Comparison of ENCODE assay signal across 26 cellular contexts in genomic region chr6:74073896-74074295, GRCh38.
DNase-seq lines count a peak whose midpoint lies in the region; ATAC-seq, FAIRE-seq and TF ChIP-seq lines count a peak whose summit lies in the region.
"Had no signal": no experiment of that assay in that cellular context is flagged by ENCODE, and none has a peak within 500 bp of the region (broad histone marks: within the 10 kb centered on the region; RNA-seq: fewer than 3 reads in every experiment).

No MANE protein-coding gene starts in this region.

- in situ Hi-C loops in GM23248 (cut with MboI), result no loop called here

- H3K36me3 ChIP-seq in GM23248 (ENCODE audit: low read depth) (no peaks in the 10 kb centered on the region), bronchial epithelial cell (ENCODE audit: control insufficient read depth, insufficient read depth, low read length) (no peaks in the 10 kb centered on the region), mesenchymal stem cell (ENCODE audit: control insufficient read depth in 1 of 2, insufficient read depth in 2 of 2, low read depth in 1 of 2, low read length in 2 of 2) (no peaks in the 10 kb centered on the region), smooth muscle cell (ENCODE audit: low read depth) (no peaks in the 10 kb centered on the region)
- H3K36me3 ChIP-seq: sigmoid colon, upper lobe of right lung had no signal

- H3K4me2 ChIP-seq in GM23248 (ENCODE audit: unreplicated experiment) (peak overlapping the region; percentile 64), mesenchymal stem cell (ENCODE audit: low read length, poor library complexity, severe bottlenecking) (no peak overlapping the region), smooth muscle cell (no peak overlapping the region)

- H2AFZ ChIP-seq in GM23248 (peak overlapping the region; percentile 51; the same call in 1 of the 2 replicates), mesenchymal stem cell (ENCODE audit: low read depth, low read length) (no peak overlapping the region), smooth muscle cell (ENCODE audit: low read depth) (no peak overlapping the region)
- H2AFZ ChIP-seq: parathyroid adenoma had no signal

- H2BK15ac ChIP-seq in mesenchymal stem cell (ENCODE audit: low read depth, poor library complexity, severe bottlenecking), result no peak overlapping the region

- H3K4ac ChIP-seq in mesenchymal stem cell (ENCODE audit: low read depth in 1 of 2, low read length in 2 of 2), result peak overlapping the region in 1 of 2 experiments; percentile 26

- H2AK5ac ChIP-seq in mesenchymal stem cell (ENCODE audit: low read length, severe bottlenecking), result no peak overlapping the region

- peaks cover 43% of the 10 kb centered on the region for H3F3A ChIP-seq in GM23248 (ENCODE audit: insufficient read depth)
- H3F3A ChIP-seq in smooth muscle cell (ENCODE audit: low read depth), result no peaks in the 10 kb centered on the region

- FAIRE-seq in bronchial epithelial cell (lab: Jason Lieb, UNC), result no peak
- FAIRE-seq: HTR-8/SVneo had no signal

- no peaks in the 10 kb centered on the region; the same call in 1 of the 2 replicates for H3K9me2 ChIP-seq in GM23248 (ENCODE audit: insufficient read depth)

- peaks cover 24% of the 10 kb centered on the region for H3K27me3 Mint-ChIP-seq in mesothelial cell of epicardium (ENCODE audit: low read depth)
- H3K27me3 Mint-ChIP-seq: activated naive CD8-positive, alpha-beta T cell treated with anti-CD3 and anti-CD28 coated beads, Interleukin-2, amount 10 ng/mL, durations not matched to agents 7 days and 5 days; CD4-positive, alpha-beta T cell; stimulated activated naive CD8-positive, alpha-beta T cell treated with anti-CD3 and anti-CD28 coated beads, Interleukin-15, amount 100 ng/mL, for 72 hours had no signal

- H3K4me1 ChIP-seq in GM23248 (ENCODE audit: insufficient read depth) (peaks cover 66% of the 10 kb centered on the region), mesenchymal stem cell (ENCODE audit: control insufficient read depth, insufficient read depth, low read depth, low read length) (no peaks in the 10 kb centered on the region), smooth muscle cell (ENCODE audit: low read depth) (no peaks in the 10 kb centered on the region)
- H3K4me1 ChIP-seq: parathyroid adenoma, upper lobe of right lung had no signal

- peak overlapping the region in 1 of 2 experiments; percentile 59 for H2BK12ac ChIP-seq in mesenchymal stem cell (ENCODE audit: low read length in 2 of 2)

- no peaks in the 10 kb centered on the region for H3K79me2 ChIP-seq in GM23248 (ENCODE audit: insufficient read depth)
- H3K79me2 ChIP-seq in smooth muscle cell (ENCODE audit: low read depth), result no peaks in the 10 kb centered on the region
- H3K79me2 ChIP-seq: parathyroid adenoma had no signal

- POLR2A ChIA-PET in AG04450 (lab: Yijun Ruan, JAX), result no interaction called here

- WGBS in GM23248 (ENCODE audit: low coverage in 1 of 2, low lambda C conversion rate in 2 of 2, missing lambda C conversion rate in 2 of 2), 2 experiments, result 15 to 21% methylated on average over 4 of the region's 4 CpGs
- WGBS in mesenchymal stem cell, result 76% methylated on average over 4 of the region's 4 CpGs
- 70% methylated on average over 4 of the region's 4 CpGs for WGBS in smooth muscle cell (ENCODE audit: low lambda C conversion rate)

- H2BK5ac ChIP-seq in mesenchymal stem cell (ENCODE audit: low read depth, low read length, poor library complexity, severe bottlenecking), result no peak overlapping the region

- peak overlapping the region in 1 of 2 experiments; percentile 71 for H3K18ac ChIP-seq in mesenchymal stem cell (ENCODE audit: low read depth in 1 of 2, low read length in 2 of 2)

- DNase-seq in AG04450 (ENCODE audit: low read depth, low spot score) (no peak), GM23248 (peak; percentile 81), bronchial epithelial cell (ENCODE audit: low read depth) (peak; percentile 25), mesenchymal stem cell (no peak), smooth muscle cell (lab: John Stamatoyannopoulos, UW; ENCODE audit: unreplicated experiment) (no peak), mesothelial cell of epicardium (ENCODE audit: low spot score in 2 of 2, unreplicated experiment in 2 of 2) (no peak), T-helper 9 cell (no peak)
- DNase-seq: activated naive CD8-positive, alpha-beta T cell treated with anti-CD3 and anti-CD28 coated beads, Interleukin-2, amount 10 ng/mL, durations not matched to agents 7 days and 5 days; CD4-positive, alpha-beta T cell; central memory CD4-positive, alpha-beta T cell; DMS53; hippocampal formation; islet precursor cell; Kasumi-1; mesendoderm; natural killer cell; NCI-H1105 treated with DMSO at 0.1 percent for 48 hours; NCI-H524 treated with DMSO at 0.1 percent for 48 hours; sigmoid colon; stimulated activated CD4-positive, alpha-beta T cell treated with anti-CD3 and anti-CD28 coated beads, Interleukin-1b, Interleukin-23, amount 100 ng/mL, for 48 hours; stimulated activated naive CD8-positive, alpha-beta T cell treated with anti-CD3 and anti-CD28 coated beads, Interleukin-15, amount 100 ng/mL, for 72 hours; upper lobe of right lung had no signal

- no peaks in the 10 kb centered on the region for H3K9me3 Mint-ChIP-seq in mesothelial cell of epicardium
- H3K9me3 Mint-ChIP-seq: activated naive CD8-positive, alpha-beta T cell treated with anti-CD3 and anti-CD28 coated beads, Interleukin-2, amount 10 ng/mL, durations not matched to agents 7 days and 5 days; activated T-helper 17 cell treated with anti-CD3 and anti-CD28 coated beads, Interleukin-2, amount 50 U/mL, for 72 hours had no signal

- no peak overlapping the region for H3K23ac ChIP-seq in mesenchymal stem cell (ENCODE audit: low read length in 2 of 2)

- H3K9ac ChIP-seq in GM23248, result peak overlapping the region; percentile 34; the same call in 1 of the 2 replicates
- peak overlapping the region; percentile 73 for H3K9ac ChIP-seq in mesenchymal stem cell (ENCODE audit: low read length)
- no peak overlapping the region for H3K9ac ChIP-seq in smooth muscle cell (ENCODE audit: low read depth)
- H3K9ac ChIP-seq: parathyroid adenoma had no signal

- CTCF ChIA-PET in AG04450 (lab: Charles Lee), result interaction anchor here (0.6 kb wide), 1 partner anchor 276 kb away, joined by 3 read pairs; no protein-coding TSS in a partner anchor

- no peak overlapping the region for H4K8ac ChIP-seq in mesenchymal stem cell (ENCODE audit: low read length)

- H3K9me3 ChIP-seq in AG04450 (ENCODE audit: control insufficient read depth, insufficient read depth, low read length), result no peaks in the 10 kb centered on the region
- no peaks in the 10 kb centered on the region for H3K9me3 ChIP-seq in GM23248 (ENCODE audit: low read depth)
- H3K9me3 ChIP-seq in mesenchymal stem cell (ENCODE audit: control insufficient read depth, low read length), result no peaks in the 10 kb centered on the region
- H3K9me3 ChIP-seq in smooth muscle cell (replicated peaks; ENCODE audit: low read depth), result no peaks in the 10 kb centered on the region
- H3K9me3 ChIP-seq: sigmoid colon, upper lobe of right lung had no signal

- ATAC-seq in GM21390 (IDR thresholded peaks at IDR 0.05; ENCODE audit: unreplicated experiment), result no peak
- ATAC-seq: activated T-helper 17 cell treated with anti-CD3 and anti-CD28 coated beads, Interleukin-2, amount 50 U/mL, for 72 hours; natural killer cell; stimulated activated naive CD8-positive, alpha-beta T cell treated with anti-CD3 and anti-CD28 coated beads, Interleukin-15, amount 100 ng/mL, for 72 hours; upper lobe of right lung had no signal

- no peak overlapping the region for H2BK120ac ChIP-seq in mesenchymal stem cell (ENCODE audit: low read depth, low read length)

- H3K79me1 ChIP-seq in mesenchymal stem cell (replicated peaks; ENCODE audit: low read length, poor library complexity, severe bottlenecking), result no peaks in the 10 kb centered on the region

- no peaks in the 10 kb centered on the region for H3K36me3 Mint-ChIP-seq in mesothelial cell of epicardium
- H3K36me3 Mint-ChIP-seq: activated naive CD8-positive, alpha-beta T cell treated with anti-CD3 and anti-CD28 coated beads, Interleukin-2, amount 10 ng/mL, durations not matched to agents 7 days and 5 days; natural killer cell had no signal

- H3K27ac Mint-ChIP-seq in mesothelial cell of epicardium, result no peak overlapping the region
- H3K27ac Mint-ChIP-seq: activated naive CD8-positive, alpha-beta T cell treated with anti-CD3 and anti-CD28 coated beads, Interleukin-2, amount 10 ng/mL, durations not matched to agents 7 days and 5 days; activated T-helper 17 cell treated with anti-CD3 and anti-CD28 coated beads, Interleukin-2, amount 50 U/mL, for 72 hours; CD4-positive, alpha-beta T cell; natural killer cell; stimulated activated naive CD8-positive, alpha-beta T cell treated with anti-CD3 and anti-CD28 coated beads, Interleukin-15, amount 100 ng/mL, for 72 hours had no signal

- TF ChIP-seq CTCF in AG04450 (IDR thresholded peaks at IDR 0.05; ENCODE audit: low read depth, low read length), result no peak
- no peak for TF ChIP-seq CTCF in bronchial epithelial cell (IDR thresholded peaks at IDR 0.05; ENCODE audit: insufficient read depth, low read length, severe bottlenecking)
- TF ChIP-seq CTCF in smooth muscle cell (IDR thresholded peaks at IDR 0.05; ENCODE audit: borderline replicate concordance, insufficient read depth, poor library complexity, severe bottlenecking), result no peak
- no peak for TF ChIP-seq CTCF in mesothelial cell of epicardium (IDR thresholded peaks at IDR 0.05; ENCODE audit: unreplicated experiment)

- H3K27ac ChIP-seq in AG04450 (ENCODE audit: low read depth, low read length) (peak overlapping the region; percentile 66), GM23248 (peak overlapping the region; percentile 82), mesenchymal stem cell (ENCODE audit: low read length, poor library complexity, severe bottlenecking) (no peak overlapping the region), smooth muscle cell (ENCODE audit: low read depth) (no peak overlapping the region)
- H3K27ac ChIP-seq: parathyroid adenoma, upper lobe of right lung had no signal

- H3K4me3 ChIP-seq in AG04450 (ENCODE audit: low read depth, low read length) (no peak overlapping the region), GM23248 (peak overlapping the region; percentile 30), bronchial epithelial cell (ENCODE audit: low read depth, low read length) (no peak overlapping the region), mesenchymal stem cell (ENCODE audit: insufficient read depth in 1 of 2, low read depth in 1 of 2, low read length in 2 of 2) (peak overlapping the region in 1 of 2 experiments; percentile 51), smooth muscle cell (no peak overlapping the region)
- H3K4me3 ChIP-seq: sigmoid colon, upper lobe of right lung had no signal

- H4K20me1 ChIP-seq in GM23248 (ENCODE audit: insufficient read depth) (no peaks in the 10 kb centered on the region), smooth muscle cell (ENCODE audit: low read depth) (no peaks in the 10 kb centered on the region)

- H4K91ac ChIP-seq in mesenchymal stem cell (ENCODE audit: low read length), result peak overlapping the region; percentile 78

- H3K27me3 ChIP-seq in AG04450 (ENCODE audit: control insufficient read depth, insufficient read depth, low read length), result no peaks in the 10 kb centered on the region
- H3K27me3 ChIP-seq in GM23248 (replicated peaks; ENCODE audit: insufficient read depth), result no peaks in the 10 kb centered on the region
- H3K27me3 ChIP-seq in bronchial epithelial cell (ENCODE audit: control insufficient read depth, insufficient read depth, low read length), result no peaks in the 10 kb centered on the region
- no peaks in the 10 kb centered on the region for H3K27me3 ChIP-seq in mesenchymal stem cell (ENCODE audit: control insufficient read depth in 1 of 2, insufficient read depth in 1 of 2, low read length in 2 of 2)
- H3K27me3 ChIP-seq in smooth muscle cell (ENCODE audit: low read depth), result no peaks in the 10 kb centered on the region
- H3K27me3 ChIP-seq: sigmoid colon, upper lobe of right lung had no signal

- H3K14ac ChIP-seq in mesenchymal stem cell (ENCODE audit: low read length in 2 of 2), result no peak overlapping the region

- no peaks in the 10 kb centered on the region for H3K4me1 Mint-ChIP-seq in mesothelial cell of epicardium
- H3K4me1 Mint-ChIP-seq: activated naive CD8-positive, alpha-beta T cell treated with anti-CD3 and anti-CD28 coated beads, Interleukin-2, amount 10 ng/mL, durations not matched to agents 7 days and 5 days; activated T-helper 17 cell treated with anti-CD3 and anti-CD28 coated beads, Interleukin-2, amount 50 U/mL, for 72 hours; natural killer cell; stimulated activated naive CD8-positive, alpha-beta T cell treated with anti-CD3 and anti-CD28 coated beads, Interleukin-15, amount 100 ng/mL, for 72 hours had no signal

- no peak overlapping the region for H3K4me3 Mint-ChIP-seq in mesothelial cell of epicardium
- H3K4me3 Mint-ChIP-seq: activated naive CD8-positive, alpha-beta T cell treated with anti-CD3 and anti-CD28 coated beads, Interleukin-2, amount 10 ng/mL, durations not matched to agents 7 days and 5 days; activated T-helper 17 cell treated with anti-CD3 and anti-CD28 coated beads, Interleukin-2, amount 50 U/mL, for 72 hours; CD4-positive, alpha-beta T cell; natural killer cell; stimulated activated naive CD8-positive, alpha-beta T cell treated with anti-CD3 and anti-CD28 coated beads, Interleukin-15, amount 100 ng/mL, for 72 hours had no signal

Comparison
In these comparisons a context has a peak if more than half of its experiments do, and no peak if none do; other contexts are left out.
1. DNase-seq: peak in GM23248 (single experiment) and bronchial epithelial cell (single experiment); none in AG04450 (single experiment), mesenchymal stem cell (single experiment), smooth muscle cell (single experiment), mesothelial cell of epicardium (0 of 2) and T-helper 9 cell (single experiment).
2. H3K27ac ChIP-seq: peak in AG04450 (single experiment) and GM23248 (single experiment); none in mesenchymal stem cell (single experiment) and smooth muscle cell (single experiment).